In the genomic region with DNA sequence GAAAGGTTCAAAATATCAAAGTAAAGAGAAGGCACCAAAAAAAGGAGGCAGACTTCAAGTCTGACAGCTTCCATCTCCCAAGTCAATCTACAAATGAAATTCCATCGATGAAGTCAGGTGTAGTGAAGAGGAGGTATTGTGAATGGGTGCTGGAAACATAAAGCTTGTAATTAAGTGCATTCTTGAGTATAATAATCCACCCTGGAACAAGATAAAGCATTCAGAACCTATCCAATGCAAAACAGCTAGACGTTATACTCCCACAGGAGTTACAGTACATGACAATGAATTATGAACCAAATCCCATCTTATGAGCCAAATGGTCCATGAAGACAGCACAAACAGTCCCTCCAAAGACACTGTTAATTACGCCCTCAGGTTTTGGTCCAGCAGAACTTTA, we compare ENCODE assay signal across 1 cellular context.
TF ChIP-seq lines count a peak whose summit lies in the region.

No MANE protein-coding gene starts in this region.

TF ChIP-seq in IMR-90, 13 proteins besides CTCF, POLR2A, EP300 and RAD21 (continued from another document):
- TF ChIP-seq BHLHE40 (IDR thresholded peaks at IDR 0.05; ENCODE audit: low read depth, low read length), result no peak
- TF ChIP-seq RFX5 (IDR thresholded peaks at IDR 0.05; ENCODE audit: low read depth, low read length), result no peak
- TF ChIP-seq CEBPB (IDR thresholded peaks at IDR 0.05; ENCODE audit: low read depth, low read length), result no peak
- TF ChIP-seq CHD1 (IDR thresholded peaks at IDR 0.05; ENCODE audit: low read depth, low read length), result no peak
- no peak for TF ChIP-seq MAFK (IDR thresholded peaks at IDR 0.05; ENCODE audit: low read depth, low read length)
- TF ChIP-seq MXI1 (IDR thresholded peaks at IDR 0.05; ENCODE audit: borderline replicate concordance, low read depth, low read length), result no peak
- no peak for TF ChIP-seq SMC3 (IDR thresholded peaks at IDR 0.05; ENCODE audit: low read depth, low read length)
